31 cellular contexts compared by ENCODE assay signal in genomic region chr2:60539177-60539576, GRCh38. TPM values are rescaled to one million over a fixed set of nuclear protein-coding genes. Genes with fewer than 3 reads are reported as not detected.
DNase-seq lines count a peak whose midpoint lies in the region; ATAC-seq, FAIRE-seq and TF ChIP-seq lines count a peak whose summit lies in the region.
"Had no signal": no experiment of that assay in that cellular context is flagged by ENCODE, and none has a peak within 500 bp of the region (broad histone marks: within the 10 kb centered on the region; RNA-seq: fewer than 3 reads in every experiment).

No MANE protein-coding gene starts in this region.

- DNase-seq in NCI-H345 (lab: John Stamatoyannopoulos, UW) = peak; percentile 15
- DNase-seq in NCI-H345 treated with DMSO at 0.1 percent for 48 hours (lab: John Stamatoyannopoulos, UW; ENCODE audit: unreplicated experiment) = no peak
- peak; percentile 65 to 84 for DNase-seq in NCI-H526 (lab: John Stamatoyannopoulos, UW)
- no peak for DNase-seq in bronchial epithelial cell (ENCODE audit: low read depth)
- no peak for DNase-seq in mesothelial cell of epicardium (ENCODE audit: low spot score in 2 of 2, unreplicated experiment in 2 of 2)
- DNase-seq in COLO829 (ENCODE audit: low spot score) = no peak
- DNase-seq in MM.1S = no peak
- DNase-seq: activated CD4-positive, alpha-beta T cell treated with anti-CD3 and anti-CD28 coated beads, Interleukin-2, amount 10 ng/mL, durations not matched to agents 7 days and 5 days; activated T-cell treated with anti-CD3 and anti-CD28 coated beads, Interleukin-2, amount 50 U/mL, for 24 hours; CD4-positive, alpha-beta T cell; KBM-7; NCI-H1105; NCI-H1930; NCI-H774; posterior cingulate gyrus; right lobe of liver; spleen; stimulated activated CD4-positive, alpha-beta T cell treated with anti-CD3 and anti-CD28 coated beads, Interleukin-2, amount 100 ng/mL, for 24 hours; T1000 had no signal

- H3K9me3 Mint-ChIP-seq in mesothelial cell of epicardium = no peaks in the 10 kb centered on the region
- H3K9me3 Mint-ChIP-seq in activated T-helper 17 cell treated with anti-CD3 and anti-CD28 coated beads, Interleukin-2, amount 50 U/mL, for 72 hours = no peaks in the 10 kb centered on the region
- H3K9me3 Mint-ChIP-seq: activated CD4-positive, alpha-beta T cell treated with anti-CD3 and anti-CD28 coated beads, Interleukin-2, amount 10 ng/mL, durations not matched to agents 7 days and 5 days; activated T-cell treated with anti-CD3 and anti-CD28 coated beads, Interleukin-2, amount 50 U/mL, for 24 hours; CD4-positive, alpha-beta T cell; dendritic cell treated with granulocyte-macrophage colony-stimulating factor and Interleukin-4, amounts not matched to agents 40 ng/mL and 50 ng/mL, for 4 days; stimulated activated naive CD8-positive, alpha-beta T cell treated with anti-CD3 and anti-CD28 coated beads, Interleukin-15, Interleukin-2, amounts not matched to agents 100 ng/mL and 50 ng/mL, for 24 hours had no signal

- no peak for ATAC-seq in activated T-helper 17 cell treated with anti-CD3 and anti-CD28 coated beads, Interleukin-2, amount 50 U/mL, for 72 hours (replicated peaks)
- ATAC-seq: left lobe of liver, right lobe of liver had no signal

- H3F3A ChIP-seq in MM.1S (ENCODE audit: insufficient read depth, low read length) = no peaks in the 10 kb centered on the region

- no peaks in the 10 kb centered on the region for H4K20me1 ChIP-seq in MM.1S (ENCODE audit: insufficient read depth, low read length)

- no peaks in the 10 kb centered on the region for H3K4me1 ChIP-seq in MM.1S (ENCODE audit: low read length)
- H3K4me1 ChIP-seq: ascending aorta, right lobe of liver, SJSA1 had no signal

- H3K4me2 ChIP-seq in MM.1S (ENCODE audit: low read depth, low read length) = no peak overlapping the region

- H3K9me3 ChIP-seq in MM.1S (replicated peaks; ENCODE audit: insufficient read depth, low read length) = no peaks in the 10 kb centered on the region
- H3K9me3 ChIP-seq: ascending aorta, HAP-1, right lobe of liver, SJSA1, spleen, thoracic aorta had no signal

- no peak overlapping the region for H3K27ac ChIP-seq in MM.1S (ENCODE audit: low read length)
- H3K27ac ChIP-seq: ascending aorta, HL-60, right lobe of liver, SJSA1, spleen, thoracic aorta had no signal

- no peak for TF ChIP-seq CTCF in bronchial epithelial cell (IDR thresholded peaks at IDR 0.05; ENCODE audit: insufficient read depth, low read length, severe bottlenecking)
- TF ChIP-seq CTCF in mesothelial cell of epicardium (IDR thresholded peaks at IDR 0.05; ENCODE audit: unreplicated experiment) = no peak
- TF ChIP-seq CTCF in MM.1S (IDR thresholded peaks at IDR 0.05; ENCODE audit: low read length) = no peak

- H3K4me3 Mint-ChIP-seq in mesothelial cell of epicardium = no peak overlapping the region
- H3K4me3 Mint-ChIP-seq in activated T-helper 17 cell treated with anti-CD3 and anti-CD28 coated beads, Interleukin-2, amount 50 U/mL, for 72 hours = no peak overlapping the region
- H3K4me3 Mint-ChIP-seq: activated CD4-positive, alpha-beta T cell treated with anti-CD3 and anti-CD28 coated beads, Interleukin-2, amount 10 ng/mL, durations not matched to agents 7 days and 5 days; activated T-cell treated with anti-CD3 and anti-CD28 coated beads, Interleukin-2, amount 50 U/mL, for 24 hours; CD4-positive, alpha-beta T cell; dendritic cell treated with granulocyte-macrophage colony-stimulating factor and Interleukin-4, amounts not matched to agents 40 ng/mL and 50 ng/mL, for 4 days; stimulated activated naive CD8-positive, alpha-beta T cell treated with anti-CD3 and anti-CD28 coated beads, Interleukin-15, Interleukin-2, amounts not matched to agents 100 ng/mL and 50 ng/mL, for 24 hours had no signal

- FAIRE-seq in bronchial epithelial cell (lab: Jason Lieb, UNC) = peak; percentile 28
- FAIRE-seq: RCC 7860, urothelium cell line had no signal

- peaks cover 3% of the 10 kb centered on the region for H3K36me3 Mint-ChIP-seq in mesothelial cell of epicardium
- H3K36me3 Mint-ChIP-seq in activated T-helper 17 cell treated with anti-CD3 and anti-CD28 coated beads, Interleukin-2, amount 50 U/mL, for 72 hours (ENCODE audit: low read depth) = no peaks in the 10 kb centered on the region

- H3K27ac Mint-ChIP-seq in mesothelial cell of epicardium = peak overlapping the region; percentile 62
- no peak overlapping the region for H3K27ac Mint-ChIP-seq in activated T-helper 17 cell treated with anti-CD3 and anti-CD28 coated beads, Interleukin-2, amount 50 U/mL, for 72 hours
- H3K27ac Mint-ChIP-seq: activated CD4-positive, alpha-beta T cell treated with anti-CD3 and anti-CD28 coated beads, Interleukin-2, amount 10 ng/mL, durations not matched to agents 7 days and 5 days; activated T-cell treated with anti-CD3 and anti-CD28 coated beads, Interleukin-2, amount 50 U/mL, for 24 hours; CD4-positive, alpha-beta T cell; dendritic cell treated with granulocyte-macrophage colony-stimulating factor and Interleukin-4, amounts not matched to agents 40 ng/mL and 50 ng/mL, for 4 days; stimulated activated naive CD8-positive, alpha-beta T cell treated with anti-CD3 and anti-CD28 coated beads, Interleukin-15, Interleukin-2, amounts not matched to agents 100 ng/mL and 50 ng/mL, for 24 hours had no signal

- H3K27me3 Mint-ChIP-seq in mesothelial cell of epicardium (ENCODE audit: low read depth) = no peaks in the 10 kb centered on the region
- peaks cover 33% of the 10 kb centered on the region for H3K27me3 Mint-ChIP-seq in activated T-helper 17 cell treated with anti-CD3 and anti-CD28 coated beads, Interleukin-2, amount 50 U/mL, for 72 hours
- H3K27me3 Mint-ChIP-seq: dendritic cell treated with granulocyte-macrophage colony-stimulating factor and Interleukin-4, amounts not matched to agents 40 ng/mL and 50 ng/mL, for 4 days had no signal

- H3K4me1 Mint-ChIP-seq in mesothelial cell of epicardium = peaks cover 84% of the 10 kb centered on the region
- no peaks in the 10 kb centered on the region for H3K4me1 Mint-ChIP-seq in activated T-helper 17 cell treated with anti-CD3 and anti-CD28 coated beads, Interleukin-2, amount 50 U/mL, for 72 hours
- H3K4me1 Mint-ChIP-seq: activated CD4-positive, alpha-beta T cell treated with anti-CD3 and anti-CD28 coated beads, Interleukin-2, amount 10 ng/mL, durations not matched to agents 7 days and 5 days had no signal

- H2AFZ ChIP-seq in MM.1S (ENCODE audit: low read length) = no peak overlapping the region

- H3K27me3 ChIP-seq in bronchial epithelial cell (ENCODE audit: control insufficient read depth, insufficient read depth, low read length) (no peaks in the 10 kb centered on the region), MM.1S (replicated peaks; ENCODE audit: insufficient read depth, low read length) (no peaks in the 10 kb centered on the region)
- H3K27me3 ChIP-seq: ascending aorta, spleen had no signal

- H3K4me3 ChIP-seq in bronchial epithelial cell (ENCODE audit: low read depth, low read length) = no peak overlapping the region
- no peak overlapping the region for H3K4me3 ChIP-seq in MM.1S (ENCODE audit: low read length)
- H3K4me3 ChIP-seq: ascending aorta, HAP-1, right lobe of liver, SJSA1, spleen, thoracic aorta had no signal

- H3K9me2 ChIP-seq in MM.1S (replicated peaks; ENCODE audit: insufficient read depth, low read length) = no peaks in the 10 kb centered on the region

- H3K9ac ChIP-seq in MM.1S (ENCODE audit: low read length) = no peak overlapping the region

- H3K36me3 ChIP-seq in bronchial epithelial cell (ENCODE audit: control insufficient read depth, insufficient read depth, low read length) (no peaks in the 10 kb centered on the region), MM.1S (replicated peaks; ENCODE audit: insufficient read depth, low read length) (no peaks in the 10 kb centered on the region)
- H3K36me3 ChIP-seq: ascending aorta, right lobe of liver, SJSA1, thoracic aorta had no signal

- H3K79me2 ChIP-seq in MM.1S (ENCODE audit: low read length) = no peaks in the 10 kb centered on the region

RNA-seq across cellular contexts. Expression of gene BCL11A, which starts 14.3 kb away (rescaled TPM):
- 1.8 and 3.6 TPM in 2 replicates for total RNA-seq in bronchial epithelial cell
- total RNA-seq in mesothelial cell of epicardium = 139 to 142 TPM (median 141 TPM) in 3 replicates
- under 1 TPM in 1 of 2 donors, not detected in 1; 0.90 TPM for total RNA-seq in activated T-helper 17 cell treated with anti-CD3 and anti-CD28 coated beads, Interleukin-2, amount 50 U/mL, for 72 hours
- total RNA-seq: A172 had no signal

Comparison
In these comparisons a context has a peak if more than half of its experiments do, and no peak if none do; other contexts are left out.
1. DNase-seq: peak in NCI-H345 (single experiment) and NCI-H526 (2 of 2); none in NCI-H345 treated with DMSO at 0.1 percent for 48 hours (single experiment), bronchial epithelial cell (single experiment), mesothelial cell of epicardium (0 of 2), COLO829 (single experiment) and MM.1S (single experiment).
2. RNA of gene BCL11A, which starts 14.3 kb away (total RNA-seq): 139 to 142 TPM in mesothelial cell of epicardium; 1.8 to 3.6 TPM in bronchial epithelial cell and 0.90 TPM in activated T-helper 17 cell treated with anti-CD3 and anti-CD28 coated beads, Interleukin-2, amount 50 U/mL, for 72 hours; every median in the first group is over 10 times any median in the second.